Comparison of ENCODE assay signal across 13 cellular contexts in genomic region chr12:99232324-99232723, GRCh38.
"Had no signal": no experiment of that assay in that cellular context is flagged by ENCODE, and none has a peak within 500 bp of the region (broad histone marks: within the 10 kb centered on the region; RNA-seq: fewer than 3 reads in every experiment).

No MANE protein-coding gene starts in this region.

- H3K9me3 ChIP-seq: body of pancreas, pancreas had no signal

- H3K36me3 ChIP-seq: pancreas had no signal

- DNase-seq: activated effector memory CD4-positive, alpha-beta T cell treated with Interleukin-2 at 50 U/mL for 16 hours; activated T-cell treated with anti-CD3 and anti-CD28 coated beads, Interleukin-2, amount 50 U/mL, for 1 hour; body of pancreas; central memory CD4-positive, alpha-beta T cell; effector CD4-positive, alpha-beta T cell; foreskin melanocyte; head of caudate nucleus; left ventricle myocardium superior; mesenchymal stem cell; pancreas; stimulated activated CD4-positive, alpha-beta T cell treated with anti-CD3 and anti-CD28 coated beads, Interleukin-2, amount 100 ng/mL, for 48 hours; stimulated activated naive CD4-positive, alpha-beta T cell treated with Interleukin-2 at 50 U/mL for 16 hours had no signal

- H3K4me3 ChIP-seq: body of pancreas, coronary artery, pancreas had no signal

- H3K27me3 ChIP-seq: body of pancreas, pancreas had no signal

- H3K4me1 ChIP-seq: body of pancreas, pancreas had no signal

- H3K27ac ChIP-seq: body of pancreas, coronary artery, pancreas had no signal
